In genomic region chr13:31611214-31611613, GRCh38 we compare ENCODE assay signal across 28 cellular contexts.
"Had no signal": no experiment of that assay in that cellular context is flagged by ENCODE, and none has a peak within 500 bp of the region (broad histone marks: within the 10 kb centered on the region; RNA-seq: fewer than 3 reads in every experiment).

No MANE protein-coding gene starts in this region.

- H3K4me1 ChIP-seq: ascending aorta, breast epithelium, gastroesophageal sphincter, heart right ventricle had no signal

- H3K27me3 ChIP-seq: ascending aorta, breast epithelium, cardiac muscle cell, dorsolateral prefrontal cortex, gastroesophageal sphincter, heart right ventricle, hepatocyte had no signal

- H3K4me3 ChIP-seq: ascending aorta, breast epithelium, cardiac muscle cell, coronary artery, dorsolateral prefrontal cortex, gastroesophageal sphincter, heart right ventricle, hepatocyte had no signal

- H3K79me2 ChIP-seq: hepatocyte had no signal

- H3K9me3 ChIP-seq: ascending aorta, breast epithelium had no signal

- DNase-seq: activated CD4-positive, alpha-beta memory T cell treated with anti-CD3 and anti-CD28 coated beads, Interleukin-2, amount 10 ng/mL, durations not matched to agents 7 days and 5 days; activated CD4-positive, alpha-beta T cell treated with anti-CD3 and anti-CD28 coated beads for 1 hour; activated CD4-positive, alpha-beta T cell treated with anti-CD3 and anti-CD28 coated beads for 4 hours; activated CD4-positive, alpha-beta T cell treated with anti-CD3 and anti-CD28 coated beads, Interleukin-2, amount 10 ng/mL, durations not matched to agents 7 days and 5 days; activated CD4-positive, alpha-beta T cell treated with anti-CD3 and anti-CD28 coated beads, Interleukin-2, amount 50 U/mL, for 4 hours; activated CD8-positive, alpha-beta memory T cell treated with anti-CD3 and anti-CD28 coated beads, Interleukin-2, amount 50 U/mL, for 48 hours; activated gamma-delta T cell; activated naive CD4-positive, alpha-beta T cell; activated naive CD4-positive, alpha-beta T cell treated with anti-CD3 and anti-CD28 coated beads, Interleukin-2, amount 10 ng/mL, durations not matched to agents 7 days and 5 days; activated naive CD8-positive, alpha-beta T cell treated with anti-CD3 and anti-CD28 coated beads, Interleukin-2, amount 10 ng/mL, durations not matched to agents 7 days and 5 days; activated T-cell treated with anti-CD3 and anti-CD28 coated beads for 4 hours; activated T-cell treated with anti-CD3 and anti-CD28 coated beads, Interleukin-2, amount 50 U/mL, for 24 hours; activated T-cell treated with anti-CD3 and anti-CD28 coated beads, Interleukin-2, amount 50 U/mL, for 72 hours; dorsolateral prefrontal cortex; effector memory CD4-positive, alpha-beta T cell; endodermal cell; foreskin melanocyte; heart right ventricle; T-helper 2 cell had no signal

- H2AFZ ChIP-seq: hepatocyte had no signal

- ATAC-seq: activated naive CD4-positive, alpha-beta T cell treated with anti-CD3 and anti-CD28 coated beads, Interleukin-2, amount 50 U/mL, for 72 hours; activated T-cell treated with anti-CD3 and anti-CD28 coated beads, Interleukin-2, amount 50 U/mL, for 72 hours; gastroesophageal sphincter; heart right ventricle; WTC11 had no signal

- H3K27ac ChIP-seq: ascending aorta, breast epithelium, cardiac muscle cell, coronary artery, dorsolateral prefrontal cortex, gastroesophageal sphincter, heart right ventricle, hepatocyte, VCaP had no signal

- H3K36me3 ChIP-seq: ascending aorta, breast epithelium, cardiac muscle cell, gastroesophageal sphincter, heart right ventricle had no signal

- H3K4me2 ChIP-seq: hepatocyte had no signal
